In the genomic region with DNA sequence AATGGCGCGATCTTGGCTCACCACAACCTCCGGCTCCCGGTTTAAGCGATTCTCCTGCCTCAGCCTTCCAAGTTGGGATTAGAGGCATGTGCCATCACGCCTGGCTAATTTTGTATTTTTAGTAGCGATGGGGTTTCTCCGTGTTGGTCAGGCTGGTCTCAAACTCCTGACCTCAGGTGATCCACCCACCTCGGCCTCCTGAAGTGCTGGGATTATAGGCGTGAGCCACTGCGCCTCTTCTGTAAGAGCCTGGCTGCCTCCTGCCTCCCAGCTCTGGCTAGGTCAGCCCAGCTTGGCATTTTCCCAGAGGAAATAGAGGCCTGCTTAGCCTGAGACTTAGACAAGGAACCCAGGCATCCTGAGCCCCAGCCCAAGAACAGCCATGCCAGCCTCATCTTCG, we compare ENCODE assay signal across 14 cellular contexts. TPM values are rescaled to one million over a fixed set of nuclear protein-coding genes. Genes with fewer than 3 reads are reported as not detected.
DNase-seq lines count a peak whose midpoint lies in the region; ATAC-seq and TF ChIP-seq lines count a peak whose summit lies in the region.
"Not testable (repeated sequence)": the region's sequence is repeated elsewhere in the genome, so short reads cannot be mapped to it uniquely, and the experiment has no call there.
"Had no signal": no experiment of that assay in that cellular context is flagged by ENCODE, and none has a peak within 500 bp of the region (broad histone marks: within the 10 kb centered on the region; RNA-seq: fewer than 3 reads in every experiment).

No MANE protein-coding gene starts in this region.

- intact Hi-C loops in dendritic cell treated with granulocyte-macrophage colony-stimulating factor and Interleukin-4, amounts not matched to agents 40 ng/mL and 50 ng/mL, for 4 days (cut with micrococcal nuclease): loop anchor here (2.0 to 5.0 kb wide), 2 partner anchors 15 to 666 kb away; a partner anchor contains a TSS
- intact Hi-C loops in left lung (cut with DNase I): not testable (repeated sequence)

- H3K9me3 ChIP-seq in CD4-positive, CD25-positive, alpha-beta regulatory T cell (ENCODE audit: control insufficient read depth in 2 of 2, low read length in 2 of 2); left lung; neutrophil; subcutaneous abdominal adipose tissue (ENCODE audit: control insufficient read depth in 5 of 5, low read length in 5 of 5): not testable (repeated sequence)

- not testable (repeated sequence) for H3K9ac ChIP-seq in KMS-11
- H3K9ac ChIP-seq in subcutaneous abdominal adipose tissue (ENCODE audit: low read length in 5 of 5): peak overlapping the region in 2 of 5 donors; percentile 41 to 47

- H3K4me3 ChIP-seq in CD4-positive, CD25-positive, alpha-beta regulatory T cell (ENCODE audit: low read depth, low read length): peak overlapping the region; percentile 85
- H3K4me3 ChIP-seq in KMS-11 (IDR thresholded peaks at IDR 0.05; ENCODE audit: insufficient read depth, low read depth, low read length); subcutaneous abdominal adipose tissue (ENCODE audit: low read depth in 1 of 5, low read length in 5 of 5): not testable (repeated sequence)
- H3K4me3 ChIP-seq in left lung (peak overlapping the region in 1 of 2 donors; percentile 36), neutrophil (ENCODE audit: low read depth in 1 of 2, low read length in 1 of 2) (peak overlapping the region; percentile 95 to 99)

- H3K27me3 ChIP-seq in CD4-positive, CD25-positive, alpha-beta regulatory T cell (ENCODE audit: control insufficient read depth, insufficient read depth, low read length); KMS-11 (ENCODE audit: insufficient read depth, low read depth); left lung; neutrophil; subcutaneous abdominal adipose tissue (ENCODE audit: control insufficient read depth in 5 of 5, insufficient read depth in 4 of 5, low read length in 5 of 5): not testable (repeated sequence)

- not testable (repeated sequence) for H3K36me3 ChIP-seq in CD4-positive, CD25-positive, alpha-beta regulatory T cell (ENCODE audit: control insufficient read depth, insufficient read depth, low read length); KMS-11 (ENCODE audit: insufficient read depth); left lung; subcutaneous abdominal adipose tissue (ENCODE audit: control insufficient read depth in 5 of 5, insufficient read depth in 5 of 5, low read length in 5 of 5)
- peaks cover 12% of the 10 kb centered on the region for H3K36me3 ChIP-seq in neutrophil

- H4K20me1 ChIP-seq in KMS-11 (ENCODE audit: insufficient read depth): not testable (repeated sequence)

- peaks cover 90% of the 10 kb centered on the region for H3K4me1 ChIP-seq in CD4-positive, CD25-positive, alpha-beta regulatory T cell (ENCODE audit: control insufficient read depth, insufficient read depth, low read length, poor library complexity, severe bottlenecking)
- H3K4me1 ChIP-seq in KMS-11 (ENCODE audit: low read depth, poor library complexity, severe bottlenecking) (peaks cover 76% of the 10 kb centered on the region), left lung (peaks cover 56 to 87% of the 10 kb centered on the region in 2 donors), neutrophil (ENCODE audit: control insufficient read depth in 1 of 2, insufficient read depth in 1 of 2, low read depth in 1 of 2, low read length in 1 of 2) (peaks cover 81 to 92% of the 10 kb centered on the region in 2 experiments), subcutaneous abdominal adipose tissue (ENCODE audit: control insufficient read depth in 5 of 5, insufficient read depth in 5 of 5, low read length in 5 of 5) (peaks cover 38 to 93% (median 91%) of the 10 kb centered on the region in 5 donors)

- H3K36me3 Mint-ChIP-seq in CD4-positive, CD25-positive, alpha-beta regulatory T cell: peaks cover 13% of the 10 kb centered on the region
- H3K36me3 Mint-ChIP-seq in activated naive CD4-positive, alpha-beta T cell treated with anti-CD3 and anti-CD28 coated beads, Interleukin-2, amount 10 ng/mL, durations not matched to agents 7 days and 5 days: peaks cover 58% of the 10 kb centered on the region
- H3K36me3 Mint-ChIP-seq in dendritic cell treated with granulocyte-macrophage colony-stimulating factor and Interleukin-4, amounts not matched to agents 40 ng/mL and 50 ng/mL, for 4 days (ENCODE audit: low read depth): peaks cover 58% of the 10 kb centered on the region

- not testable (repeated sequence) for H3K9me3 Mint-ChIP-seq in CD4-positive, CD25-positive, alpha-beta regulatory T cell; activated naive CD4-positive, alpha-beta T cell treated with anti-CD3 and anti-CD28 coated beads, Interleukin-2, amount 10 ng/mL, durations not matched to agents 7 days and 5 days; dendritic cell treated with granulocyte-macrophage colony-stimulating factor and Interleukin-4, amounts not matched to agents 40 ng/mL and 50 ng/mL, for 4 days

- peak overlapping the region; percentile 95 for H3K27ac ChIP-seq in CD4-positive, CD25-positive, alpha-beta regulatory T cell (ENCODE audit: insufficient read depth, low read length, poor library complexity, severe bottlenecking)
- H3K27ac ChIP-seq in KMS-11: peak overlapping the region; percentile 77; the same call in 1 of the 2 replicates
- peak overlapping the region; percentile 52; the same call in 1 of the 2 replicates for H3K27ac ChIP-seq in VCaP
- peak overlapping the region; percentile 79 to 93 for H3K27ac ChIP-seq in left lung
- peak overlapping the region; percentile 100 for H3K27ac ChIP-seq in neutrophil
- peak overlapping the region; percentile 41 for H3K27ac ChIP-seq in subcutaneous abdominal adipose tissue (ENCODE audit: low read depth, low read length)

- DNase-seq in CD4-positive, CD25-positive, alpha-beta regulatory T cell; activated naive CD4-positive, alpha-beta T cell treated with anti-CD3 and anti-CD28 coated beads, Interleukin-2, amount 10 ng/mL, durations not matched to agents 7 days and 5 days; left lung: not testable (repeated sequence)

- not testable (repeated sequence) for ATAC-seq in CD4-positive, CD25-positive, alpha-beta regulatory T cell (ENCODE audit: low read depth in 2 of 2); left lung

- H3K4me1 Mint-ChIP-seq in CD4-positive, CD25-positive, alpha-beta regulatory T cell: peaks cover 3 to 73% (median 40%) of the 10 kb centered on the region in 4 donors
- H3K4me1 Mint-ChIP-seq in activated naive CD4-positive, alpha-beta T cell treated with anti-CD3 and anti-CD28 coated beads, Interleukin-2, amount 10 ng/mL, durations not matched to agents 7 days and 5 days: peaks cover 58% of the 10 kb centered on the region
- H3K4me1 Mint-ChIP-seq in dendritic cell treated with granulocyte-macrophage colony-stimulating factor and Interleukin-4, amounts not matched to agents 40 ng/mL and 50 ng/mL, for 4 days (ENCODE audit: low read depth): peaks cover 82% of the 10 kb centered on the region

- H3K4me2 ChIP-seq in KMS-11: peak overlapping the region; percentile 99

- peaks cover 81% of the 10 kb centered on the region for H3K79me2 ChIP-seq in KMS-11 (ENCODE audit: insufficient read depth, low read depth)

- H3K27me3 Mint-ChIP-seq in CD4-positive, CD25-positive, alpha-beta regulatory T cell: peaks cover 12% of the 10 kb centered on the region
- H3K27me3 Mint-ChIP-seq in activated naive CD4-positive, alpha-beta T cell treated with anti-CD3 and anti-CD28 coated beads, Interleukin-2, amount 10 ng/mL, durations not matched to agents 7 days and 5 days; dendritic cell treated with granulocyte-macrophage colony-stimulating factor and Interleukin-4, amounts not matched to agents 40 ng/mL and 50 ng/mL, for 4 days: not testable (repeated sequence)

- peak overlapping the region; percentile 97 to 100 (median 99) for H3K27ac Mint-ChIP-seq in CD4-positive, CD25-positive, alpha-beta regulatory T cell
- peak overlapping the region; percentile 99 for H3K27ac Mint-ChIP-seq in activated naive CD4-positive, alpha-beta T cell treated with anti-CD3 and anti-CD28 coated beads, Interleukin-2, amount 10 ng/mL, durations not matched to agents 7 days and 5 days
- peak overlapping the region; percentile 93 for H3K27ac Mint-ChIP-seq in dendritic cell treated with granulocyte-macrophage colony-stimulating factor and Interleukin-4, amounts not matched to agents 40 ng/mL and 50 ng/mL, for 4 days

- H3K4me3 Mint-ChIP-seq in CD4-positive, CD25-positive, alpha-beta regulatory T cell: peak overlapping the region; percentile 89 to 98 (median 94)
- H3K4me3 Mint-ChIP-seq in activated naive CD4-positive, alpha-beta T cell treated with anti-CD3 and anti-CD28 coated beads, Interleukin-2, amount 10 ng/mL, durations not matched to agents 7 days and 5 days: peak overlapping the region; percentile 91
- H3K4me3 Mint-ChIP-seq in dendritic cell treated with granulocyte-macrophage colony-stimulating factor and Interleukin-4, amounts not matched to agents 40 ng/mL and 50 ng/mL, for 4 days: peak overlapping the region; percentile 97

- not testable (repeated sequence) for TF ChIP-seq CTCF in KMS-11 (conservative IDR thresholded peaks at IDR 0.05; ENCODE audit: low read depth, low read length); VCaP (conservative IDR thresholded peaks at IDR 0.05); left lung (IDR thresholded peaks at IDR 0.05); neutrophil (IDR thresholded peaks at IDR 0.05)

- CTCF ChIA-PET in activated naive CD4-positive, alpha-beta T cell treated with anti-CD3 and anti-CD28 coated beads, Interleukin-2, amount 10 ng/mL, durations not matched to agents 7 days and 5 days (lab: Charles Lee): interaction anchor here (2.5 to 23.0 kb wide), 3 partner anchors 7 to 58 kb away, joined by 11 to 880 read pairs (median 880); a partner anchor contains a TSS

- not testable (repeated sequence) for H2AFZ ChIP-seq in KMS-11 (ENCODE audit: low read depth)

RNA-seq across cellular contexts. Expression of a gene that starts 4.2 kb away (rescaled TPM):
- 257 TPM for total RNA-seq in CD4-positive, CD25-positive, alpha-beta regulatory T cell
- 100 to 1,000 TPM; 131 to 151 (median 141) TPM for polyA plus RNA-seq in CD4-positive, CD25-positive, alpha-beta regulatory T cell
- total RNA-seq in left lung: 100 to 1,000 TPM in 1 of 2 donors, 10 to 100 TPM in 1; 52.3 to 101 TPM

RNA-seq across cellular contexts. Expression of a gene that starts 26.6 kb away (rescaled TPM):
- not detected for total RNA-seq in CD4-positive, CD25-positive, alpha-beta regulatory T cell
- not detected for polyA plus RNA-seq in CD4-positive, CD25-positive, alpha-beta regulatory T cell
- under 1 TPM in 1 of 2 donors, not detected in 1; 0.39 TPM for total RNA-seq in left lung
- total RNA-seq: Daoy, dermis blood vessel endothelial cell, H7, mesenteric fat pad, omental fat pad, smooth muscle cell had no signal
- polyA plus RNA-seq: smooth muscle cell had no signal

RNA-seq across cellular contexts. Expression of a gene that starts 37.4 kb away (rescaled TPM):
- total RNA-seq in CD4-positive, CD25-positive, alpha-beta regulatory T cell: not detected
- not detected for polyA plus RNA-seq in CD4-positive, CD25-positive, alpha-beta regulatory T cell
- total RNA-seq in left lung: under 1 TPM in 1 of 2 donors, not detected in 1; 0.15 TPM
- total RNA-seq: Daoy, dermis blood vessel endothelial cell, H7, mesenteric fat pad, smooth muscle cell had no signal
- polyA plus RNA-seq: smooth muscle cell had no signal

RNA-seq across cellular contexts. Expression of a gene that starts 40.3 kb away (rescaled TPM):
- total RNA-seq in CD4-positive, CD25-positive, alpha-beta regulatory T cell: 0.35 TPM
- not detected for polyA plus RNA-seq in CD4-positive, CD25-positive, alpha-beta regulatory T cell
- not detected for total RNA-seq in left lung
- total RNA-seq: Daoy, dermis blood vessel endothelial cell, mesenteric fat pad, omental fat pad had no signal
- polyA plus RNA-seq: smooth muscle cell had no signal

RNA-seq across cellular contexts. Expression of a gene that starts 56.9 kb away (rescaled TPM):
- 54.4 TPM for total RNA-seq in CD4-positive, CD25-positive, alpha-beta regulatory T cell
- 10 to 100 TPM; 22.5 to 38.1 (median 34.7) TPM for polyA plus RNA-seq in CD4-positive, CD25-positive, alpha-beta regulatory T cell
- 10 to 100 TPM; 37.4 to 45.1 TPM for total RNA-seq in left lung

Comparison
In these comparisons a context has a peak if more than half of its experiments do, and no peak if none do; other contexts are left out.
1. H3K27ac ChIP-seq: peak in every context shown above with its lines; median percentile 100 in neutrophil; 95 in CD4-positive, CD25-positive, alpha-beta regulatory T cell; 86 in left lung; 77 in KMS-11; 52 in VCaP; 41 in subcutaneous abdominal adipose tissue.